Comparison of ENCODE assay signal across 21 cellular contexts in genomic region chr12:30006021-30006420, GRCh38.
A peak's percentile ranks its signal among the peaks of the same experiment; 100 is the strongest.
DNase-seq lines count a peak whose midpoint lies in the region; ATAC-seq and TF ChIP-seq lines count a peak whose summit lies in the region.
"Had no signal": no experiment of that assay in that cellular context is flagged by ENCODE, and none has a peak within 500 bp of the region (broad histone marks: within the 10 kb centered on the region; RNA-seq: fewer than 3 reads in every experiment).

No MANE protein-coding gene starts in this region.

- H3K4me1 ChIP-seq in ascending aorta = peaks cover 5 to 28% of the 10 kb centered on the region in 2 donors
- peaks cover 0 to 73% (median 17%) of the 10 kb centered on the region in 4 donors for H3K4me1 ChIP-seq in tibial artery
- H3K4me1 ChIP-seq in left lung = no peaks in the 10 kb centered on the region
- H3K4me1 ChIP-seq: A549 had no signal

- H3K9me3 ChIP-seq in ascending aorta (no peaks in the 10 kb centered on the region), tibial artery (no peaks in the 10 kb centered on the region), left lung (no peaks in the 10 kb centered on the region)
- H3K9me3 ChIP-seq: A549, BE2C, HAP-1 had no signal

- H3K4me1 Mint-ChIP-seq in nephron = peaks cover 13% of the 10 kb centered on the region
- no peaks in the 10 kb centered on the region for H3K4me1 Mint-ChIP-seq in activated T-helper 17 cell treated with anti-CD3 and anti-CD28 coated beads, Interleukin-2, amount 50 U/mL, for 72 hours
- H3K4me1 Mint-ChIP-seq: CD14-positive monocyte; CD8-positive, alpha-beta memory T cell had no signal

- no peak overlapping the region for H3K4me3 Mint-ChIP-seq in nephron
- H3K4me3 Mint-ChIP-seq in activated T-helper 17 cell treated with anti-CD3 and anti-CD28 coated beads, Interleukin-2, amount 50 U/mL, for 72 hours = no peak overlapping the region
- H3K4me3 Mint-ChIP-seq: CD14-positive monocyte; CD4-positive, alpha-beta T cell; CD8-positive, alpha-beta memory T cell; HFFc6 had no signal

- no peak for TF ChIP-seq CTCF in ascending aorta (IDR thresholded peaks at IDR 0.05)
- TF ChIP-seq CTCF in nephron (IDR thresholded peaks at IDR 0.05; ENCODE audit: unreplicated experiment in 3 of 3) = no peak
- TF ChIP-seq CTCF in tibial artery (IDR thresholded peaks at IDR 0.05) = no peak
- TF ChIP-seq CTCF in left lung (IDR thresholded peaks at IDR 0.05) = no peak

- peak overlapping the region in 2 of 3 experiments; percentile 45 to 50 for H3K27ac Mint-ChIP-seq in nephron
- H3K27ac Mint-ChIP-seq in activated T-helper 17 cell treated with anti-CD3 and anti-CD28 coated beads, Interleukin-2, amount 50 U/mL, for 72 hours = no peak overlapping the region
- H3K27ac Mint-ChIP-seq: CD14-positive monocyte; CD4-positive, alpha-beta T cell; HFFc6 had no signal

- no peaks in the 10 kb centered on the region for H3K27me3 Mint-ChIP-seq in nephron (ENCODE audit: low read depth)
- no peaks in the 10 kb centered on the region for H3K27me3 Mint-ChIP-seq in activated T-helper 17 cell treated with anti-CD3 and anti-CD28 coated beads, Interleukin-2, amount 50 U/mL, for 72 hours
- H3K27me3 Mint-ChIP-seq: CD4-positive, alpha-beta T cell; CD8-positive, alpha-beta memory T cell had no signal

- H3K27ac ChIP-seq in ascending aorta (peak overlapping the region; percentile 69 to 72), tibial artery (peak overlapping the region; percentile 69 to 72), left lung (no peak overlapping the region)
- H3K27ac ChIP-seq: A549; BLaER1 treated with 17β-estradiol and CSF1 and Interleukin-3, amounts not matched to agents 10 nM and 100 nM had no signal

- no peaks in the 10 kb centered on the region for H3K36me3 Mint-ChIP-seq in nephron (ENCODE audit: low read depth)
- H3K36me3 Mint-ChIP-seq in activated T-helper 17 cell treated with anti-CD3 and anti-CD28 coated beads, Interleukin-2, amount 50 U/mL, for 72 hours (ENCODE audit: low read depth) = no peaks in the 10 kb centered on the region
- H3K36me3 Mint-ChIP-seq: CD14-positive monocyte; CD8-positive, alpha-beta memory T cell had no signal

- H3K9me3 Mint-ChIP-seq in nephron = no peaks in the 10 kb centered on the region
- no peaks in the 10 kb centered on the region for H3K9me3 Mint-ChIP-seq in activated T-helper 17 cell treated with anti-CD3 and anti-CD28 coated beads, Interleukin-2, amount 50 U/mL, for 72 hours
- H3K9me3 Mint-ChIP-seq: CD4-positive, alpha-beta T cell had no signal

- no peak for ATAC-seq in left lung
- ATAC-seq in activated T-helper 17 cell treated with anti-CD3 and anti-CD28 coated beads, Interleukin-2, amount 50 U/mL, for 72 hours (replicated peaks) = no peak
- ATAC-seq in HG03159 (IDR thresholded peaks at IDR 0.05; ENCODE audit: unreplicated experiment) = no peak
- ATAC-seq: A549 had no signal

- DNase-seq in ascending aorta (ENCODE audit: low spot score in 2 of 2) (no peak), tibial artery (no peak), left lung (no peak)
- DNase-seq: 8988T; ACHN; AML-193; BE2C; CD4-positive, alpha-beta T cell; CD8-positive, alpha-beta memory T cell; DMS 273 treated with DMSO at 0.1 percent for 48 hours; DMS79 treated with DMSO at 0.1 percent for 48 hours; GF-D8; GOT3; HFFc6 had no signal

- H3K4me3 ChIP-seq in ascending aorta (peak overlapping the region in 1 of 2 donors; percentile 6), tibial artery (no peak overlapping the region), left lung (no peak overlapping the region)
- H3K4me3 ChIP-seq: A549; BLaER1 treated with 17β-estradiol and CSF1 and Interleukin-3, amounts not matched to agents 10 nM and 100 nM; HAP-1 had no signal

- H3K27me3 ChIP-seq in ascending aorta (no peaks in the 10 kb centered on the region), tibial artery (no peaks in the 10 kb centered on the region), left lung (no peaks in the 10 kb centered on the region)
- H3K27me3 ChIP-seq: BE2C; BLaER1 treated with 17β-estradiol and CSF1 and Interleukin-3, amounts not matched to agents 10 nM and 100 nM had no signal

- intact Hi-C loops in ascending aorta (cut with DNase I) = loop anchor here (5.0 kb wide), 2 partner anchors 39 to 624 kb away; partner anchors contain the start of gene ERGIC2
- intact Hi-C loops in tibial artery (cut with DNase I; ENCODE audit: low total_unique reads) = no loop called here
- intact Hi-C loops in left lung (cut with DNase I) = no loop called here

- H3K36me3 ChIP-seq in ascending aorta = no peaks in the 10 kb centered on the region
- no peaks in the 10 kb centered on the region for H3K36me3 ChIP-seq in tibial artery
- H3K36me3 ChIP-seq in left lung = no peaks in the 10 kb centered on the region
- H3K36me3 ChIP-seq: BE2C; BLaER1 treated with 17β-estradiol and CSF1 and Interleukin-3, amounts not matched to agents 10 nM and 100 nM; HAP-1 had no signal

Comparison
In these comparisons a context has a peak if more than half of its experiments do, and no peak if none do; other contexts are left out.
1. H3K27ac ChIP-seq: peak in ascending aorta (2 of 2) and tibial artery (2 of 2); none in left lung (0 of 2).